In genomic region chr3:185758912-185759311, GRCh38 we compare ENCODE assay signal across 24 cellular contexts.
A peak's percentile ranks its signal among the peaks of the same experiment; 100 is the strongest.
DNase-seq lines count a peak whose midpoint lies in the region; ATAC-seq, FAIRE-seq and TF ChIP-seq lines count a peak whose summit lies in the region.
"Had no signal": no experiment of that assay in that cellular context is flagged by ENCODE, and none has a peak within 500 bp of the region (broad histone marks: within the 10 kb centered on the region; RNA-seq: fewer than 3 reads in every experiment).

No MANE protein-coding gene starts in this region.

- TF ChIP-seq CTCF in PC-9 (conservative IDR thresholded peaks at IDR 0.05) = no peak
- TF ChIP-seq CTCF in hepatocyte (IDR thresholded peaks at IDR 0.05; ENCODE audit: poor library complexity) = no peak

- POLR2A ChIA-PET in PC-9 (lab: Charles Lee; ENCODE audit: unreplicated experiment) = no interaction called here

- ATAC-seq in HG02970 (IDR thresholded peaks at IDR 0.05; ENCODE audit: low FRiP score, unreplicated experiment) (no peak), HG02759 (IDR thresholded peaks at IDR 0.05; ENCODE audit: unreplicated experiment) (no peak), HG03520 (IDR thresholded peaks at IDR 0.05; ENCODE audit: unreplicated experiment) (no peak)
- ATAC-seq: GM12878, sciatic nerve, upper lobe of right lung had no signal

- intact Hi-C loops in PC-9 (cut with micrococcal nuclease; ENCODE audit: unreplicated experiment) = no loop called here

- no peak overlapping the region for H2AFZ ChIP-seq in PC-9
- H2AFZ ChIP-seq in hepatocyte = no peak overlapping the region

- H3K27me3 ChIP-seq in PC-9 (ENCODE audit: insufficient read depth, low read depth) = no peaks in the 10 kb centered on the region
- H3K27me3 ChIP-seq in hepatocyte = no peaks in the 10 kb centered on the region
- H3K27me3 ChIP-seq in small intestine (ENCODE audit: control insufficient read depth in 2 of 2, insufficient read depth in 2 of 2, low read length in 2 of 2) = no peaks in the 10 kb centered on the region
- H3K27me3 ChIP-seq: upper lobe of right lung had no signal

- H3K36me3 ChIP-seq in PC-9 (ENCODE audit: low read depth) (peaks cover 44% of the 10 kb centered on the region), hepatocyte (replicated peaks; ENCODE audit: insufficient read depth, low read depth) (no peaks in the 10 kb centered on the region), small intestine (ENCODE audit: control insufficient read depth in 2 of 2, insufficient read depth in 2 of 2, low read length in 2 of 2) (no peaks in the 10 kb centered on the region)
- H3K36me3 ChIP-seq: upper lobe of right lung had no signal

- 49% methylated on average over 1 of the region's 1 CpG for WGBS in hepatocyte (ENCODE audit: low lambda C conversion rate, missing lambda C conversion rate)
- 21 to 38% (median 24%) methylated on average over 1 of the region's 1 CpG for WGBS in small intestine, 3 donors

- BruUV-seq in PC-9 (replicated peaks; lab: Mats Ljungman, UMichigan) = no TSS peak

- H3K4me3 ChIP-seq in PC-9 (no peak overlapping the region), hepatocyte (no peak overlapping the region), small intestine (ENCODE audit: low read depth in 1 of 2, low read length in 2 of 2) (no peak overlapping the region)
- H3K4me3 ChIP-seq: GM12878, upper lobe of right lung had no signal

- H3K27ac ChIP-seq in PC-9 = peak overlapping the region; percentile 22
- peak overlapping the region; percentile 55 for H3K27ac ChIP-seq in hepatocyte
- no peak overlapping the region for H3K27ac ChIP-seq in small intestine (ENCODE audit: low read depth in 1 of 2, low read length in 1 of 2)
- H3K27ac ChIP-seq: upper lobe of right lung had no signal

- H3K79me2 ChIP-seq in PC-9 (ENCODE audit: low read depth) (peaks cover 100% of the 10 kb centered on the region), hepatocyte (peaks cover 100% of the 10 kb centered on the region)

- DNase-seq in NCI-H2107 treated with DMSO at 0.1 percent for 48 hours (lab: John Stamatoyannopoulos, UW; ENCODE audit: unreplicated experiment) (peak; percentile 43), NCI-H2107 (lab: John Stamatoyannopoulos, UW) (no peak), PC-9 (peak; percentile 36 to 75), hepatocyte (ENCODE audit: low spot score) (no peak), small intestine (peak; percentile 26)
- DNase-seq: activated CD4-positive, alpha-beta T cell treated with anti-CD3 and anti-CD28 coated beads, Interleukin-2, amount 50 U/mL, for 48 hours; activated naive CD4-positive, alpha-beta T cell treated with Interleukin-2 at 50 U/mL for 16 hours; anterior cingulate cortex; cerebellar nuclear complex; effector CD8-positive, alpha-beta T cell; MM.1S; NCI-H1694 treated with DMSO at 0.1 percent for 48 hours; NCI-H524 treated with DMSO at 0.1 percent for 48 hours; occipital lobe; SHP77; stimulated activated naive CD4-positive, alpha-beta T cell treated with Interleukin-2 at 50 U/mL for 16 hours; T-helper 2 cell; upper lobe of right lung had no signal

- peaks cover 38% of the 10 kb centered on the region; the same call in 1 of the 2 replicates for H3F3A ChIP-seq in PC-9 (ENCODE audit: insufficient read depth, low read depth)

- peak overlapping the region; percentile 6 for H3K4me2 ChIP-seq in PC-9
- peak overlapping the region; percentile 10 for H3K4me2 ChIP-seq in hepatocyte

- no peak for FAIRE-seq in small intestine (lab: Jason Lieb, UNC)
- FAIRE-seq: D721Med, GM12878 had no signal

- H3K9me3 ChIP-seq in PC-9 (ENCODE audit: insufficient read depth, low read depth) (no peaks in the 10 kb centered on the region), hepatocyte (ENCODE audit: low read depth) (no peaks in the 10 kb centered on the region), small intestine (ENCODE audit: control insufficient read depth, low read depth) (no peaks in the 10 kb centered on the region)
- H3K9me3 ChIP-seq: upper lobe of right lung had no signal

- H3K4me1 ChIP-seq in PC-9 (replicated peaks; ENCODE audit: insufficient read depth) (peaks cover 49% of the 10 kb centered on the region), hepatocyte (ENCODE audit: insufficient read depth) (peaks cover 47% of the 10 kb centered on the region), small intestine (ENCODE audit: control insufficient read depth in 2 of 2, insufficient read depth in 1 of 2, low read depth in 1 of 2, low read length in 1 of 2) (no peaks in the 10 kb centered on the region)

- CTCF ChIA-PET in PC-9 (lab: Charles Lee) = interaction anchor here (0.6 to 0.8 kb wide), 2 partner anchors 13 to 201 kb away, joined by 4 read pairs; no protein-coding TSS in a partner anchor

- no peaks in the 10 kb centered on the region for H3K9me2 ChIP-seq in PC-9 (ENCODE audit: insufficient read depth)
- no peaks in the 10 kb centered on the region for H3K9me2 ChIP-seq in hepatocyte (replicated peaks; ENCODE audit: insufficient read depth)

- peaks cover 94% of the 10 kb centered on the region for H4K20me1 ChIP-seq in PC-9 (ENCODE audit: insufficient read depth)
- peaks cover 100% of the 10 kb centered on the region for H4K20me1 ChIP-seq in hepatocyte (ENCODE audit: insufficient read depth, poor library complexity, severe bottlenecking)

Comparison
In these comparisons a context has a peak if more than half of its experiments do, and no peak if none do; other contexts are left out.
1. DNase-seq: peak in NCI-H2107 treated with DMSO at 0.1 percent for 48 hours (single experiment), PC-9 (2 of 2) and small intestine (single experiment); none in NCI-H2107 (single experiment) and hepatocyte (single experiment).
2. H3K27ac ChIP-seq: peak in PC-9 (single experiment) and hepatocyte (single experiment); none in small intestine (0 of 2).